In genomic region chr6:84456803-84457202, GRCh38 we compare ENCODE assay signal across 34 cellular contexts.
"Had no signal": no experiment of that assay in that cellular context is flagged by ENCODE, and none has a peak within 500 bp of the region (broad histone marks: within the 10 kb centered on the region; RNA-seq: fewer than 3 reads in every experiment).

No MANE protein-coding gene starts in this region.

- FAIRE-seq: endometrium, endothelial cell of umbilical vein had no signal

- H3K4me3 ChIP-seq: ascending aorta, breast epithelium, cardiac muscle cell, colonic mucosa, esophagus squamous epithelium, gastroesophageal sphincter had no signal

- H3K27me3 ChIP-seq: ascending aorta, breast epithelium, cardiac muscle cell, colonic mucosa, esophagus squamous epithelium, gastroesophageal sphincter had no signal

- H3K4me1 ChIP-seq: breast epithelium, colonic mucosa, esophagus squamous epithelium, gastroesophageal sphincter had no signal

- H3K4me3 Mint-ChIP-seq: activated B cell treated with CpG ODN at 0.5 μM for 24 hours; activated CD8-positive, alpha-beta memory T cell treated with anti-CD3 and anti-CD28 coated beads, Interleukin-2, amount 10 ng/mL, durations not matched to agents 7 days and 5 days; activated CD8-positive, alpha-beta T cell treated with anti-CD3 and anti-CD28 coated beads, Interleukin-2, amount 10 ng/mL, durations not matched to agents 7 days and 5 days; activated naive CD4-positive, alpha-beta T cell treated with anti-CD3 and anti-CD28 coated beads for 36 hours; activated naive CD4-positive, alpha-beta T cell treated with anti-CD3 and anti-CD28 coated beads, Interleukin-2, amount 50 U/mL, for 24 hours; activated naive CD8-positive, alpha-beta T cell treated with anti-CD3 and anti-CD28 coated beads for 36 hours; activated T-helper 1 cell treated with anti-CD3 and anti-CD28 coated beads, Interleukin-12 subunit alpha, Interleukin-12 subunit beta, Interleukin-2, Interleukin-4 antibody, amounts not matched to agents 30 ng/mL and 10 ng/mL and 1 ng/mL, durations not matched to agents 14 hours and 24 hours and 36 hours; brain; T-helper 17 cell; T-helper 2 cell treated with Interferon-gamma antibody and Interleukin-4, amounts not matched to agents 5 μg/mL and 100 μg/mL, for 36 hours had no signal

- DNase-seq: activated B cell treated with CpG ODN at 0.5 μM for 24 hours; activated CD4-positive, alpha-beta T cell treated with anti-CD3 and anti-CD28 coated beads for 48 hours; activated CD4-positive, alpha-beta T cell treated with anti-CD3 and anti-CD28 coated beads, Interleukin-2, amount 50 U/mL, for 1 hour; activated CD4-positive, alpha-beta T cell treated with anti-CD3 and anti-CD28 coated beads, Interleukin-2, amount 50 U/mL, for 48 hours; activated CD8-positive, alpha-beta memory T cell treated with anti-CD3 and anti-CD28 coated beads, Interleukin-2, amount 10 ng/mL, durations not matched to agents 7 days and 5 days; activated CD8-positive, alpha-beta memory T cell treated with anti-CD3 and anti-CD28 coated beads, Interleukin-2, amount 50 U/mL, for 4 hours; activated CD8-positive, alpha-beta T cell treated with anti-CD3 and anti-CD28 coated beads, Interleukin-2, amount 10 ng/mL, durations not matched to agents 7 days and 5 days; activated effector memory CD4-positive, alpha-beta T cell treated with anti-CD3 and anti-CD28 coated beads, Interleukin-2, amount 50 U/mL, for 16 hours; activated naive CD4-positive, alpha-beta T cell treated with anti-CD3 and anti-CD28 coated beads for 36 hours; activated naive CD8-positive, alpha-beta T cell treated with anti-CD3 and anti-CD28 coated beads for 36 hours; activated T-cell treated with anti-CD3 and anti-CD28 coated beads, Interleukin-2, amount 50 U/mL, for 1 hour; activated T-cell treated with anti-CD3 and anti-CD28 coated beads, Interleukin-2, amount 50 U/mL, for 48 hours; central memory CD4-positive, alpha-beta T cell; cerebellar nuclear complex; colonic mucosa; effector CD8-positive, alpha-beta T cell; esophagus squamous epithelium; foreskin melanocyte; T-helper 1 cell; T-helper 17 cell; T1000; WERI-Rb-1 had no signal

- H3K4me1 Mint-ChIP-seq: activated B cell treated with CpG ODN at 0.5 μM for 24 hours; activated CD8-positive, alpha-beta memory T cell treated with anti-CD3 and anti-CD28 coated beads, Interleukin-2, amount 10 ng/mL, durations not matched to agents 7 days and 5 days; activated naive CD4-positive, alpha-beta T cell treated with anti-CD3 and anti-CD28 coated beads, Interleukin-2, amount 50 U/mL, for 24 hours; activated naive CD8-positive, alpha-beta T cell treated with anti-CD3 and anti-CD28 coated beads for 36 hours; brain; T-helper 17 cell had no signal

- H3K27me3 Mint-ChIP-seq: activated B cell treated with CpG ODN at 0.5 μM for 24 hours; activated CD8-positive, alpha-beta memory T cell treated with anti-CD3 and anti-CD28 coated beads, Interleukin-2, amount 10 ng/mL, durations not matched to agents 7 days and 5 days; activated naive CD4-positive, alpha-beta T cell treated with anti-CD3 and anti-CD28 coated beads, Interleukin-2, amount 50 U/mL, for 24 hours; activated naive CD8-positive, alpha-beta T cell treated with anti-CD3 and anti-CD28 coated beads for 36 hours; T-helper 17 cell had no signal

- H3K9me3 Mint-ChIP-seq: activated naive CD8-positive, alpha-beta T cell treated with anti-CD3 and anti-CD28 coated beads for 36 hours; activated T-helper 1 cell treated with anti-CD3 and anti-CD28 coated beads, Interleukin-12 subunit alpha, Interleukin-12 subunit beta, Interleukin-2, Interleukin-4 antibody, amounts not matched to agents 30 ng/mL and 10 ng/mL and 1 ng/mL, durations not matched to agents 14 hours and 24 hours and 36 hours; activated T-helper 2 cell treated with anti-CD3 and anti-CD28 coated beads, Interferon-gamma antibody, Interleukin-2, Interleukin-4, amounts not matched to agents 10 μg/mL and 5 μg/mL and 100 μg/mL, durations not matched to agents 14 hours and 24 hours and 36 hours; brain; T-helper 2 cell treated with Interferon-gamma antibody and Interleukin-4, amounts not matched to agents 5 μg/mL and 100 μg/mL, for 36 hours had no signal

- H3K36me3 ChIP-seq: ascending aorta, breast epithelium, cardiac muscle cell, colonic mucosa, esophagus squamous epithelium, gastroesophageal sphincter, WERI-Rb-1 had no signal

- H3K27ac ChIP-seq: ascending aorta, breast epithelium, cardiac muscle cell, colonic mucosa, epithelial cell of prostate, esophagus squamous epithelium, gastroesophageal sphincter, WERI-Rb-1 had no signal

- H3K36me3 Mint-ChIP-seq: activated CD8-positive, alpha-beta memory T cell treated with anti-CD3 and anti-CD28 coated beads, Interleukin-2, amount 10 ng/mL, durations not matched to agents 7 days and 5 days; activated naive CD4-positive, alpha-beta T cell treated with anti-CD3 and anti-CD28 coated beads, Interleukin-2, amount 50 U/mL, for 24 hours; activated naive CD8-positive, alpha-beta T cell treated with anti-CD3 and anti-CD28 coated beads for 36 hours; brain had no signal

- H3K27ac Mint-ChIP-seq: activated B cell treated with CpG ODN at 0.5 μM for 24 hours; activated CD8-positive, alpha-beta memory T cell treated with anti-CD3 and anti-CD28 coated beads, Interleukin-2, amount 10 ng/mL, durations not matched to agents 7 days and 5 days; activated CD8-positive, alpha-beta T cell treated with anti-CD3 and anti-CD28 coated beads, Interleukin-2, amount 10 ng/mL, durations not matched to agents 7 days and 5 days; activated naive CD4-positive, alpha-beta T cell treated with anti-CD3 and anti-CD28 coated beads for 36 hours; activated naive CD4-positive, alpha-beta T cell treated with anti-CD3 and anti-CD28 coated beads, Interleukin-2, amount 50 U/mL, for 24 hours; activated naive CD8-positive, alpha-beta T cell treated with anti-CD3 and anti-CD28 coated beads for 36 hours; activated T-helper 1 cell treated with anti-CD3 and anti-CD28 coated beads, Interleukin-12 subunit alpha, Interleukin-12 subunit beta, Interleukin-2, Interleukin-4 antibody, amounts not matched to agents 30 ng/mL and 10 ng/mL and 1 ng/mL, durations not matched to agents 14 hours and 24 hours and 36 hours; activated T-helper 2 cell treated with anti-CD3 and anti-CD28 coated beads, Interferon-gamma antibody, Interleukin-2, Interleukin-4, amounts not matched to agents 10 μg/mL and 5 μg/mL and 100 μg/mL, durations not matched to agents 14 hours and 24 hours and 36 hours; brain; T-helper 17 cell; T-helper 2 cell treated with Interferon-gamma antibody and Interleukin-4, amounts not matched to agents 5 μg/mL and 100 μg/mL, for 36 hours had no signal

- H3K9me3 ChIP-seq: ascending aorta, breast epithelium, colonic mucosa, esophagus squamous epithelium, gastroesophageal sphincter had no signal
